14 cellular contexts compared by ENCODE assay signal in the genomic region with DNA sequence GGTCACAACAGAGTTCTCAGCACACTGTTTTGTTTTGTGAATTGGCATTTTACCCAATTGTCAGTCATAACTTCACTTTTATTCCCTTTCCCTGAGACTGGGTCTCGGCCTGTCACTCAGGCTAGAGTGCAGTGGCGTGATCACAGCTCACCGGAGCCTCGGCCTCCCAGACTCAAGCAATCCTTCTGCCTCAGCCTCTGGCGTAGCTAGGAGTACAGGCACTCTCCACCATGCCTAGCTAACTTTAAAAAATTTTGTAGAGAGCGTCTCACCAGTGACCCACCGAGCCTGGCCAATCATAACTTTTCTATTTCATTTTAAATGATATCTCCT. TPM values are rescaled to one million over a fixed set of nuclear protein-coding genes. Genes with fewer than 3 reads are reported as not detected.
A peak's percentile ranks its signal among the peaks of the same experiment; 100 is the strongest.
DNase-seq lines count a peak whose midpoint lies in the region; ATAC-seq and TF ChIP-seq lines count a peak whose summit lies in the region.
"Had no signal": no experiment of that assay in that cellular context is flagged by ENCODE, and none has a peak within 500 bp of the region (broad histone marks: within the 10 kb centered on the region; RNA-seq: fewer than 3 reads in every experiment).

No MANE protein-coding gene starts in this region.

- H3K4me2 ChIP-seq in GM23338 (peak overlapping the region; percentile 76), hepatocyte (peak overlapping the region; percentile 57), PC-3 (ENCODE audit: low read length) (no peak overlapping the region), Karpas-422 (ENCODE audit: low read depth, low read length, poor library complexity, severe bottlenecking) (no peak overlapping the region)
- H3K4me2 ChIP-seq: PC-9 had no signal

- ATAC-seq in GM23338: peak; percentile 15
- ATAC-seq in CD8-positive, alpha-beta T cell: no peak
- ATAC-seq in PC-3: no peak

- H3K9me3 ChIP-seq in SK-N-MC (ENCODE audit: low read depth, low read length) (no peaks in the 10 kb centered on the region), hepatocyte (ENCODE audit: low read depth) (no peaks in the 10 kb centered on the region), prostate gland (no peaks in the 10 kb centered on the region), PC-3 (ENCODE audit: low read length) (no peaks in the 10 kb centered on the region), Karpas-422 (ENCODE audit: low read length) (no peaks in the 10 kb centered on the region)
- no peaks in the 10 kb centered on the region for H3K9me3 ChIP-seq in CD8-positive, alpha-beta T cell (ENCODE audit: low read length)

- H3F3A ChIP-seq in GM23338 (replicated peaks; ENCODE audit: low read depth): peaks cover 35% of the 10 kb centered on the region
- H3F3A ChIP-seq in PC-3 (ENCODE audit: low read length, unreplicated experiment): peaks cover 7% of the 10 kb centered on the region

- no peaks in the 10 kb centered on the region for H3K27me3 ChIP-seq in GM23338 (ENCODE audit: insufficient read depth)
- no peaks in the 10 kb centered on the region for H3K27me3 ChIP-seq in hepatocyte
- H3K27me3 ChIP-seq in CD8-positive, alpha-beta T cell (ENCODE audit: insufficient read depth, low read length): no peaks in the 10 kb centered on the region
- H3K27me3 ChIP-seq in prostate gland (replicated peaks; ENCODE audit: insufficient read depth): no peaks in the 10 kb centered on the region
- no peaks in the 10 kb centered on the region for H3K27me3 ChIP-seq in PC-3 (ENCODE audit: low read length)
- H3K27me3 ChIP-seq in Karpas-422 (ENCODE audit: low read length): no peaks in the 10 kb centered on the region

- H4K20me1 ChIP-seq in GM23338 (replicated peaks; ENCODE audit: insufficient read depth) (peaks cover 48% of the 10 kb centered on the region), hepatocyte (ENCODE audit: insufficient read depth, poor library complexity, severe bottlenecking) (no peaks in the 10 kb centered on the region), PC-3 (ENCODE audit: low read length) (no peaks in the 10 kb centered on the region), Karpas-422 (ENCODE audit: insufficient read depth, low read depth, low read length) (no peaks in the 10 kb centered on the region)

- no TSS peak for BruUV-seq in PC-3 (replicated peaks; lab: Mats Ljungman, UMichigan)

- H3K36me3 Mint-ChIP-seq in GM23338 (ENCODE audit: low read depth) (peaks cover 38% of the 10 kb centered on the region), nephron progenitor cell (ENCODE audit: low read depth) (no peaks in the 10 kb centered on the region)
- H3K36me3 Mint-ChIP-seq in CD8-positive, alpha-beta T cell: no peaks in the 10 kb centered on the region
- H3K36me3 Mint-ChIP-seq: CD4-positive, CD25-positive, alpha-beta regulatory T cell had no signal

- H3K9ac ChIP-seq in SK-N-MC (ENCODE audit: insufficient read length) (no peak overlapping the region), PC-3 (ENCODE audit: low read length) (no peak overlapping the region), Karpas-422 (ENCODE audit: low read length) (no peak overlapping the region)

- H3K27ac ChIP-seq in GM23338 (ENCODE audit: low read depth) (peak overlapping the region; percentile 91), SK-N-MC (peak overlapping the region; percentile 94), hepatocyte (peak overlapping the region; percentile 90), prostate gland (no peak overlapping the region), PC-3 (ENCODE audit: low read length) (no peak overlapping the region), Karpas-422 (ENCODE audit: low read length) (no peak overlapping the region)
- no peak overlapping the region for H3K27ac ChIP-seq in CD8-positive, alpha-beta T cell (ENCODE audit: low read depth, low read length)
- H3K27ac ChIP-seq: PC-9 had no signal

- H3K9me3 Mint-ChIP-seq in GM23338: no peaks in the 10 kb centered on the region; the same call in 2 of the 3 replicates
- no peaks in the 10 kb centered on the region for H3K9me3 Mint-ChIP-seq in nephron progenitor cell
- no peaks in the 10 kb centered on the region for H3K9me3 Mint-ChIP-seq in CD8-positive, alpha-beta T cell

- POLR2A ChIA-PET in CD8-positive, alpha-beta T cell (lab: Charles Lee): no interaction called here
- POLR2A ChIA-PET in PC-3 (lab: Charles Lee; ENCODE audit: unreplicated experiment): no interaction called here

- intact Hi-C loops in CD8-positive, alpha-beta T cell (cut with DNase I, micrococcal nuclease): no loop called here
- intact Hi-C loops in prostate gland (cut with DNase I): no loop called here
- intact Hi-C loops in PC-3 (cut with micrococcal nuclease): no loop called here

- WGBS in hepatocyte (ENCODE audit: low lambda C conversion rate, missing lambda C conversion rate): 73% methylated on average over 7 of the region's 7 CpGs
- 92% methylated on average over 7 of the region's 7 CpGs for whole genome bisulfite sequencing in prostate gland

- H3K4me3 Mint-ChIP-seq in GM23338 (peak overlapping the region; percentile 73), nephron progenitor cell (peak overlapping the region; percentile 71)
- H3K4me3 Mint-ChIP-seq in CD8-positive, alpha-beta T cell: no peak overlapping the region
- H3K4me3 Mint-ChIP-seq: CD4-positive, CD25-positive, alpha-beta regulatory T cell had no signal

- H3K4me3 ChIP-seq in GM23338 (peak overlapping the region; percentile 51), SK-N-MC (peak overlapping the region; percentile 66), hepatocyte (no peak overlapping the region), prostate gland (no peak overlapping the region), PC-3 (ENCODE audit: low read length) (no peak overlapping the region), Karpas-422 (ENCODE audit: low read length) (no peak overlapping the region)
- H3K4me3 ChIP-seq in CD8-positive, alpha-beta T cell (ENCODE audit: low read depth, low read length): no peak overlapping the region
- H3K4me3 ChIP-seq: PC-9 had no signal

- H2AFZ ChIP-seq in GM23338: no peak overlapping the region
- no peak overlapping the region for H2AFZ ChIP-seq in hepatocyte
- H2AFZ ChIP-seq in PC-3 (ENCODE audit: low read length): no peak overlapping the region
- H2AFZ ChIP-seq in Karpas-422 (ENCODE audit: low read length): no peak overlapping the region
- H2AFZ ChIP-seq: PC-9 had no signal

- H3K27me3 Mint-ChIP-seq in GM23338 (ENCODE audit: insufficient read depth, low read depth, poor library complexity) (peaks cover 54% of the 10 kb centered on the region), nephron progenitor cell (ENCODE audit: low read depth, poor library complexity) (no peaks in the 10 kb centered on the region)
- H3K27me3 Mint-ChIP-seq in CD8-positive, alpha-beta T cell (ENCODE audit: low read depth): no peaks in the 10 kb centered on the region

- H3K4me1 Mint-ChIP-seq in GM23338: peaks cover 95% of the 10 kb centered on the region
- peaks cover 94% of the 10 kb centered on the region for H3K4me1 Mint-ChIP-seq in nephron progenitor cell
- peaks cover 12% of the 10 kb centered on the region for H3K4me1 Mint-ChIP-seq in CD8-positive, alpha-beta T cell (ENCODE audit: low read depth)

- H3K4me1 ChIP-seq in GM23338 (ENCODE audit: insufficient read depth) (peaks cover 87% of the 10 kb centered on the region), hepatocyte (ENCODE audit: insufficient read depth) (peaks cover 75% of the 10 kb centered on the region), prostate gland (replicated peaks) (no peaks in the 10 kb centered on the region), PC-3 (ENCODE audit: insufficient read depth, low read length) (peaks cover 27% of the 10 kb centered on the region), Karpas-422 (ENCODE audit: low read length) (peaks cover 10% of the 10 kb centered on the region)
- H3K4me1 ChIP-seq in CD8-positive, alpha-beta T cell (ENCODE audit: insufficient read depth, low read length): no peaks in the 10 kb centered on the region

- TF ChIP-seq CTCF in GM23338 (conservative IDR thresholded peaks at IDR 0.05; ENCODE audit: low read depth in 2 of 2): no peak
- no peak for TF ChIP-seq CTCF in hepatocyte (IDR thresholded peaks at IDR 0.05; ENCODE audit: poor library complexity)
- no peak for TF ChIP-seq CTCF in nephron progenitor cell (IDR thresholded peaks at IDR 0.05)
- TF ChIP-seq CTCF in CD8-positive, alpha-beta T cell (IDR thresholded peaks at IDR 0.05): no peak
- no peak for TF ChIP-seq CTCF in prostate gland (IDR thresholded peaks at IDR 0.05)
- TF ChIP-seq CTCF in PC-3 (conservative IDR thresholded peaks at IDR 0.05; ENCODE audit: low read depth, low read length): no peak

- H3K79me2 ChIP-seq in GM23338 (replicated peaks; ENCODE audit: insufficient read depth): peaks cover 96% of the 10 kb centered on the region
- peaks cover 73% of the 10 kb centered on the region for H3K79me2 ChIP-seq in hepatocyte
- no peaks in the 10 kb centered on the region for H3K79me2 ChIP-seq in PC-3 (ENCODE audit: low read length)
- H3K79me2 ChIP-seq in Karpas-422 (ENCODE audit: low read length): no peaks in the 10 kb centered on the region

- H3K36me3 ChIP-seq in GM23338 (ENCODE audit: insufficient read depth): no peaks in the 10 kb centered on the region
- no peaks in the 10 kb centered on the region for H3K36me3 ChIP-seq in SK-N-MC (ENCODE audit: insufficient read depth, low read length)
- no peaks in the 10 kb centered on the region for H3K36me3 ChIP-seq in hepatocyte (replicated peaks; ENCODE audit: insufficient read depth, low read depth)
- no peaks in the 10 kb centered on the region for H3K36me3 ChIP-seq in CD8-positive, alpha-beta T cell (ENCODE audit: insufficient read depth, low read length)
- H3K36me3 ChIP-seq in prostate gland: no peaks in the 10 kb centered on the region
- no peaks in the 10 kb centered on the region for H3K36me3 ChIP-seq in PC-3 (ENCODE audit: low read depth, low read length)
- H3K36me3 ChIP-seq in Karpas-422 (ENCODE audit: insufficient read depth, low read length): no peaks in the 10 kb centered on the region

- no peak for TF ChIP-seq POLR2A in prostate gland (IDR thresholded peaks at IDR 0.05)

- DNase-seq in GM23338 (ENCODE audit: low spot score): peak; percentile 54
- no peak for DNase-seq in SK-N-MC (ENCODE audit: low read depth, low spot score)
- no peak for DNase-seq in hepatocyte (ENCODE audit: low spot score)
- no peak for DNase-seq in nephron progenitor cell
- no peak for DNase-seq in CD8-positive, alpha-beta T cell
- no peak for DNase-seq in prostate gland (ENCODE audit: low spot score)
- no peak for DNase-seq in PC-3
- no peak for DNase-seq in Karpas-422
- DNase-seq: CD4-positive, CD25-positive, alpha-beta regulatory T cell; DMS79 treated with DMSO at 0.1 percent for 48 hours; GDM1; IMR-90; NK-92 treated with Interleukin-12 subunit alpha and Interleukin-12 subunit beta, amount 100 ng/mL, for 24 hours; PC-9 had no signal

- no peaks in the 10 kb centered on the region for H3K9me2 ChIP-seq in GM23338 (ENCODE audit: insufficient read depth)
- H3K9me2 ChIP-seq in hepatocyte (replicated peaks; ENCODE audit: insufficient read depth): no peaks in the 10 kb centered on the region
- H3K9me2 ChIP-seq in PC-3 (replicated peaks; ENCODE audit: low read length): no peaks in the 10 kb centered on the region
- H3K9me2 ChIP-seq in Karpas-422 (replicated peaks; ENCODE audit: insufficient read depth, low read length): no peaks in the 10 kb centered on the region

- CTCF ChIA-PET in CD8-positive, alpha-beta T cell (lab: Charles Lee): no interaction called here
- CTCF ChIA-PET in PC-3 (lab: Charles Lee): no interaction called here

- H3K27ac Mint-ChIP-seq in GM23338: peak overlapping the region; percentile 94
- peak overlapping the region; percentile 98 for H3K27ac Mint-ChIP-seq in nephron progenitor cell
- no peak overlapping the region for H3K27ac Mint-ChIP-seq in CD8-positive, alpha-beta T cell
- H3K27ac Mint-ChIP-seq: CD4-positive, CD25-positive, alpha-beta regulatory T cell had no signal

RNA-seq across cellular contexts. Expression of gene TRIM71, which starts 26.5 kb away (rescaled TPM):
- total RNA-seq in GM23338 (2014; rRNA removed; shearing (Covaris generic)): 318 and 346 TPM in 2 replicates
- 71.2 and 71.5 TPM in 2 replicates for polyA plus RNA-seq in GM23338 (2016; fragmentation: Nextera tagmentation; extraction: Ambion mirVana)
- 11.5 and 14.5 TPM in 2 replicates for total RNA-seq in hepatocyte
- polyA plus RNA-seq in hepatocyte: 1.9 and 2.5 TPM in 2 replicates
- not detected for total RNA-seq in CD8-positive, alpha-beta T cell
- total RNA-seq in prostate gland: 10 to 100 TPM in 1 of 2 donors, not detected in 1; 11.1 TPM
- 0.11 and 0.17 TPM in 2 replicates for total RNA-seq in PC-3 (2014; rRNA removed)
- total RNA-seq in Karpas-422 (2014; rRNA removed; shearing (Covaris generic); ENCODE audit: low replicate concordance): not detected in 2 replicates
- total RNA-seq: IMR-90, PC-9 had no signal
- polyA plus RNA-seq: IMR-90 had no signal

Comparison
In these comparisons a context has a peak if more than half of its experiments do, and no peak if none do; other contexts are left out.
1. H3K27ac ChIP-seq: peak in GM23338 (single experiment), SK-N-MC (single experiment) and hepatocyte (single experiment); none in CD8-positive, alpha-beta T cell (single experiment), prostate gland (0 of 2), PC-3 (single experiment) and Karpas-422 (single experiment).
2. H3K4me2 ChIP-seq: peak in GM23338 (single experiment) and hepatocyte (single experiment); none in PC-3 (single experiment) and Karpas-422 (single experiment).
3. H3K4me3 ChIP-seq: peak in GM23338 (single experiment) and SK-N-MC (single experiment); none in hepatocyte (single experiment), CD8-positive, alpha-beta T cell (single experiment), prostate gland (0 of 2), PC-3 (single experiment) and Karpas-422 (single experiment).
4. RNA of gene TRIM71, which starts 26.5 kb away (total RNA-seq): 318 to 346 TPM in GM23338; 11.5 to 14.5 TPM in hepatocyte, 11.1 TPM in prostate gland, 0.11 to 0.17 TPM in PC-3, not detected in CD8-positive, alpha-beta T cell and not detected in Karpas-422; every median in the first group is over 10 times any median in the second.